8 cellular contexts compared by ENCODE assay signal in genomic region chr5:147403659-147404640, GRCh38.
DNase-seq lines count a peak whose midpoint lies in the region; ATAC-seq and TF ChIP-seq lines count a peak whose summit lies in the region.

No MANE protein-coding gene starts in this region.

- DNase-seq in AG08395 (ENCODE audit: low spot score) (peak; percentile 92), adrenal gland (peak; percentile 64 to 86 (median 84)), islet precursor cell (peak; percentile 86), tibial nerve (ENCODE audit: low spot score in 2 of 2) (peak in 1 of 2 donors; percentile 61), DMS79 (lab: John Stamatoyannopoulos, UW) (no peak)
- DNase-seq in stimulated activated naive CD4-positive, alpha-beta T cell (lab: John Stamatoyannopoulos, UW): no peak

- H3K4me1 ChIP-seq in adrenal gland (replicated peaks in 1 of 2): peaks cover 26 to 29% of the 10 kb centered on the region in 2 donors
- H3K4me1 ChIP-seq in tibial nerve: peaks cover 0 to 44% (median 15%) of the 10 kb centered on the region in 4 donors

- intact Hi-C loops in adrenal gland (cut with DNase I): no loop called here

- no peak for TF ChIP-seq POLR2A in adrenal gland (IDR thresholded peaks at IDR 0.05)
- TF ChIP-seq POLR2A in tibial nerve (IDR thresholded peaks at IDR 0.05): no peak

- H3K27ac ChIP-seq in adrenal gland: peak overlapping the region; percentile 56 to 86 (median 67)
- peak overlapping the region; percentile 30 to 90 (median 76) for H3K27ac ChIP-seq in tibial nerve

- 52 to 66% (median 59%) methylated on average over 15 of the region's 15 CpGs for WGBS in adrenal gland, 4 donors
- WGBS in tibial nerve, 2 donors: 42 to 49% methylated on average over 15 of the region's 15 CpGs

- H3K9me3 ChIP-seq in adrenal gland (replicated peaks in 1 of 3) (no peaks in the 10 kb centered on the region), tibial nerve (no peaks in the 10 kb centered on the region)

- H3K36me3 ChIP-seq in adrenal gland (replicated peaks in 1 of 2): no peaks in the 10 kb centered on the region
- H3K36me3 ChIP-seq in tibial nerve: peaks cover 0 to 38% (median 0%) of the 10 kb centered on the region in 3 donors

- H3K27me3 ChIP-seq in adrenal gland: no peaks in the 10 kb centered on the region
- H3K27me3 ChIP-seq in tibial nerve: no peaks in the 10 kb centered on the region

- peak in 1 of 2 donors; percentile 70 for TF ChIP-seq EP300 in tibial nerve (IDR thresholded peaks at IDR 0.05)

- H3K4me3 ChIP-seq in adrenal gland (no peak overlapping the region), tibial nerve (no peak overlapping the region)

- ATAC-seq in GM19467 (IDR thresholded peaks at IDR 0.05; ENCODE audit: unreplicated experiment) (peak; percentile 93), HG03442 (IDR thresholded peaks at IDR 0.05; ENCODE audit: unreplicated experiment) (peak; percentile 92)

- no peak for TF ChIP-seq CTCF in adrenal gland (IDR thresholded peaks at IDR 0.05)
- TF ChIP-seq CTCF in tibial nerve (IDR thresholded peaks at IDR 0.05): no peak

Comparison
In these comparisons a context has a peak if more than half of its experiments do, and no peak if none do; other contexts are left out.
1. DNase-seq: peak in AG08395 (single experiment), adrenal gland (7 of 7) and islet precursor cell (single experiment); none in stimulated activated naive CD4-positive, alpha-beta T cell (0 of 6) and DMS79 (single experiment).